In the genomic region with DNA sequence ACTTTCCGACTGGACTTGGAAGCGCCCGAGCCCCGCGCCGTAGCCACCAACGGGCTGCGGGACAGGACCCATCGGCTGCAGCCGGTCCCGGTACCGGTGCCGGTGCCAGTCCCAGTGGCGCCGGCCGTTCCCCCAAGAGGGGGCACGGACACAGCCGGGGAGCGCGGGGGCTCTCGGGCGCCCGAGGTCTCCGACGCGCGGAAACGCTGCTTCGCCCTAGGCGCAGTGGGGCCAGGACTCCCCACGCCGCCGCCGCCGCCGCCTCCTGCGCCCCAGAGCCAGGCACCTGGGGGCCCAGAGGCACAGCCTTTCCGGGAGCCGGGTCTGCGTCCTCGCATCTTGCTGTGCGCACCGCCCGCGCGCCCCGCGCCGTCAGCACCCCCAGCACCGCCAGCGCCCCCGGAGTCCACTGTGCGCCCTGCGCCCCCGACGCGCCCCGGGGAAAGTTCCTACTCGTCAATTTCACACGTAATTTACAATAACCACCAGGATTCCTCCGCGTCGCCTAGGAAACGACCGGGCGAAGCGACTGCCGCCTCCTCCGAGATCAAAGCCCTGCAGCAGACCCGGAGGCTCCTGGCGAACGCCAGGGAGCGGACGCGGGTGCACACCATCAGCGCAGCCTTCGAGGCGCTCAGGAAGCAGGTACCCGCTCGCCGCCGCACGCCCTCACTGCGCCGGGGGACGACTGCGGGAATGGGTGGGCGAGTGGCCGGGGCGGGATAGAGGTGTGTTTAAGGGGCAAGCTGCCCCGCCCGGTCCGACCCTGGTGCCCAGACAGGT, we compare ENCODE assay signal across 8 cellular contexts. TPM values are rescaled to one million over a fixed set of nuclear protein-coding genes. Genes with fewer than 3 reads are reported as not detected.
A peak's percentile ranks its signal among the peaks of the same experiment; 100 is the strongest.
DNase-seq lines count a peak whose midpoint lies in the region; ATAC-seq lines count a peak whose summit lies in the region.

No MANE protein-coding gene starts in this region.

- H3K4me1 Mint-ChIP-seq in activated naive CD8-positive, alpha-beta T cell treated with anti-CD3 and anti-CD28 coated beads for 36 hours: peaks cover 11% of the 10 kb centered on the region

- ATAC-seq in HG03025 (IDR thresholded peaks at IDR 0.05; ENCODE audit: low FRiP score, unreplicated experiment) (no peak), GM19035 (IDR thresholded peaks at IDR 0.05; ENCODE audit: unreplicated experiment) (no peak)

- H3K4me3 ChIP-seq in iPS-15b (ENCODE audit: low read depth, low read length) (peak overlapping the region; percentile 68), skin epidermis (peak overlapping the region; percentile 37 to 55 (median 45))

- peak overlapping the region in 15 of 21 experiments; percentile 1 to 92 (median 49) for H3K27ac ChIP-seq in skin epidermis

- H3K36me3 Mint-ChIP-seq in activated naive CD8-positive, alpha-beta T cell treated with anti-CD3 and anti-CD28 coated beads for 36 hours: no peaks in the 10 kb centered on the region

- no peak overlapping the region for H3K9ac ChIP-seq in iPS-15b (ENCODE audit: low read depth, low read length)

- H3K4me1 ChIP-seq in iPS-15b (ENCODE audit: control insufficient read depth, insufficient read depth, low read length): peaks cover 4% of the 10 kb centered on the region

- H3K9me3 Mint-ChIP-seq in activated naive CD8-positive, alpha-beta T cell treated with anti-CD3 and anti-CD28 coated beads for 36 hours: no peaks in the 10 kb centered on the region

- H3K9me3 ChIP-seq in iPS-15b (ENCODE audit: control insufficient read depth, insufficient read depth, low read length): no peaks in the 10 kb centered on the region

- H3K4me3 Mint-ChIP-seq in activated naive CD8-positive, alpha-beta T cell treated with anti-CD3 and anti-CD28 coated beads for 36 hours: peak overlapping the region; percentile 75

- H3K27me3 Mint-ChIP-seq in activated naive CD8-positive, alpha-beta T cell treated with anti-CD3 and anti-CD28 coated beads for 36 hours: peaks cover 82% of the 10 kb centered on the region

- H3K36me3 ChIP-seq in iPS-15b (ENCODE audit: control insufficient read depth, insufficient read depth, low read length): no peaks in the 10 kb centered on the region

- DNase-seq in ELR (ENCODE audit: low read depth) (peak; percentile 74), NCI-H510A (lab: John Stamatoyannopoulos, UW) (peak; percentile 48), HUDEP-2 (lab: John Stamatoyannopoulos, UW; ENCODE audit: unreplicated experiment in 76 of 76) (no peak)
- peak; percentile 68 for DNase-seq in activated naive CD8-positive, alpha-beta T cell treated with anti-CD3 and anti-CD28 coated beads for 36 hours

- no peak overlapping the region for H3K27ac Mint-ChIP-seq in activated naive CD8-positive, alpha-beta T cell treated with anti-CD3 and anti-CD28 coated beads for 36 hours

- H3K27me3 ChIP-seq in iPS-15b (ENCODE audit: control insufficient read depth, insufficient read depth, low read length): peaks cover 68% of the 10 kb centered on the region

RNA-seq across cellular contexts. Expression of a gene that starts 0.7 kb away (rescaled TPM):
- not detected for total RNA-seq in activated naive CD8-positive, alpha-beta T cell treated with anti-CD3 and anti-CD28 coated beads for 36 hours

Comparison
In these comparisons a context has a peak if more than half of its experiments do, and no peak if none do; other contexts are left out.
1. DNase-seq: peak in ELR (single experiment), NCI-H510A (single experiment) and activated naive CD8-positive, alpha-beta T cell treated with anti-CD3 and anti-CD28 coated beads for 36 hours (single experiment); none in HUDEP-2 (0 of 76).